In genomic region chr3:133505813-133506212, GRCh38 we compare ENCODE assay signal across 8 cellular contexts.
DNase-seq lines count a peak whose midpoint lies in the region; ATAC-seq and TF ChIP-seq lines count a peak whose summit lies in the region.
"Had no signal": no experiment of that assay in that cellular context is flagged by ENCODE, and none has a peak within 500 bp of the region (broad histone marks: within the 10 kb centered on the region; RNA-seq: fewer than 3 reads in every experiment).

No MANE protein-coding gene starts in this region.

- no peak for TF ChIP-seq POLR2A in sigmoid colon (IDR thresholded peaks at IDR 0.05)

- no peaks in the 10 kb centered on the region for H3K4me1 ChIP-seq in sigmoid colon
- H3K4me1 ChIP-seq: HAP-1 had no signal

- no peaks in the 10 kb centered on the region for H3K9me3 ChIP-seq in sigmoid colon
- H3K9me3 ChIP-seq: HAP-1 had no signal

- H3K36me3 Mint-ChIP-seq in activated naive CD8-positive, alpha-beta T cell, result no peaks in the 10 kb centered on the region
- H3K36me3 Mint-ChIP-seq in stimulated activated memory B cell treated with anti-CD40 and anti-IgM and Interleukin-4, amounts not matched to agents 10 μg/mL and 1 μg/mL and 100 μg/mL, for 72 hours, result no peaks in the 10 kb centered on the region

- no peaks in the 10 kb centered on the region for H3K27me3 Mint-ChIP-seq in activated naive CD8-positive, alpha-beta T cell
- no peaks in the 10 kb centered on the region for H3K27me3 Mint-ChIP-seq in stimulated activated memory B cell treated with anti-CD40 and anti-IgM and Interleukin-4, amounts not matched to agents 10 μg/mL and 1 μg/mL and 100 μg/mL, for 72 hours

- H3K27me3 ChIP-seq in sigmoid colon, result no peaks in the 10 kb centered on the region

- ATAC-seq in GM19438 (IDR thresholded peaks at IDR 0.05; ENCODE audit: low read depth, unreplicated experiment), result peak; percentile 34
- ATAC-seq in HG03025 (IDR thresholded peaks at IDR 0.05; ENCODE audit: low FRiP score, unreplicated experiment), result peak; percentile 54
- ATAC-seq in stimulated activated memory B cell treated with anti-CD40 and anti-IgM and Interleukin-4, amounts not matched to agents 10 μg/mL and 1 μg/mL and 100 μg/mL, for 72 hours, result no peak

- H3K4me1 Mint-ChIP-seq in activated naive CD8-positive, alpha-beta T cell (ENCODE audit: low read depth), result peaks cover 17% of the 10 kb centered on the region
- peaks cover 13% of the 10 kb centered on the region for H3K4me1 Mint-ChIP-seq in stimulated activated memory B cell treated with anti-CD40 and anti-IgM and Interleukin-4, amounts not matched to agents 10 μg/mL and 1 μg/mL and 100 μg/mL, for 72 hours

- H3K36me3 ChIP-seq in sigmoid colon, result no peaks in the 10 kb centered on the region
- H3K36me3 ChIP-seq: HAP-1 had no signal

- intact Hi-C loops in sigmoid colon (cut with DNase I), result no loop called here

- TF ChIP-seq CTCF in sigmoid colon (IDR thresholded peaks at IDR 0.05), result no peak
- TF ChIP-seq CTCF in GM13976 (IDR thresholded peaks at IDR 0.05; ENCODE audit: borderline replicate concordance, control extremely low read depth, extremely low read depth, insufficient read depth, missing control alignments), result no peak

- H3K27ac Mint-ChIP-seq in activated naive CD8-positive, alpha-beta T cell, result peak overlapping the region; percentile 79
- H3K27ac Mint-ChIP-seq in stimulated activated memory B cell treated with anti-CD40 and anti-IgM and Interleukin-4, amounts not matched to agents 10 μg/mL and 1 μg/mL and 100 μg/mL, for 72 hours, result peak overlapping the region; percentile 90

- WGBS in sigmoid colon, 2 donors, result 8% methylated on average over 3 of the region's 3 CpGs

- no peaks in the 10 kb centered on the region for H3K9me3 Mint-ChIP-seq in activated naive CD8-positive, alpha-beta T cell (ENCODE audit: low read depth)
- no peaks in the 10 kb centered on the region for H3K9me3 Mint-ChIP-seq in stimulated activated memory B cell treated with anti-CD40 and anti-IgM and Interleukin-4, amounts not matched to agents 10 μg/mL and 1 μg/mL and 100 μg/mL, for 72 hours

- no peak overlapping the region for H3K4me3 ChIP-seq in sigmoid colon
- H3K4me3 ChIP-seq: HAP-1 had no signal

- DNase-seq in sigmoid colon (no peak), GM13976 (ENCODE audit: low spot score) (no peak), cortex of kidney (lab: John Stamatoyannopoulos, UW) (no peak)

- H3K4me3 Mint-ChIP-seq in activated naive CD8-positive, alpha-beta T cell, result peak overlapping the region; percentile 73
- H3K4me3 Mint-ChIP-seq in stimulated activated memory B cell treated with anti-CD40 and anti-IgM and Interleukin-4, amounts not matched to agents 10 μg/mL and 1 μg/mL and 100 μg/mL, for 72 hours, result peak overlapping the region; percentile 70

- TF ChIP-seq EP300 in sigmoid colon (IDR thresholded peaks at IDR 0.05), result no peak

- no peak overlapping the region for H3K27ac ChIP-seq in sigmoid colon

- in situ Hi-C loops in GM13976 (cut with MboI; ENCODE audit: low sequenced_read_pairs, unreplicated experiment), result no loop called here
